Comparison of ENCODE assay signal across 1 cellular context in genomic region chr12:50621435-50622304, GRCh38.
TF ChIP-seq lines count a peak whose summit lies in the region.

No MANE protein-coding gene starts in this region.

TF ChIP-seq in HepG2, 621 proteins besides CTCF, POLR2A, EP300 and RAD21 (continued from another document):
- no peak for TF ChIP-seq LRRFIP1 (CRISPR knock-in tag; conservative IDR thresholded peaks at IDR 0.05)
- no peak for TF ChIP-seq ZNF691 (CRISPR knock-in tag; IDR thresholded peaks at IDR 0.05; ENCODE audit: borderline replicate concordance, low read depth)
- TF ChIP-seq ATF4 (CRISPR knock-in tag; IDR thresholded peaks at IDR 0.05): no peak
